ENCODE assay signal across 19 cellular contexts in the genomic region with DNA sequence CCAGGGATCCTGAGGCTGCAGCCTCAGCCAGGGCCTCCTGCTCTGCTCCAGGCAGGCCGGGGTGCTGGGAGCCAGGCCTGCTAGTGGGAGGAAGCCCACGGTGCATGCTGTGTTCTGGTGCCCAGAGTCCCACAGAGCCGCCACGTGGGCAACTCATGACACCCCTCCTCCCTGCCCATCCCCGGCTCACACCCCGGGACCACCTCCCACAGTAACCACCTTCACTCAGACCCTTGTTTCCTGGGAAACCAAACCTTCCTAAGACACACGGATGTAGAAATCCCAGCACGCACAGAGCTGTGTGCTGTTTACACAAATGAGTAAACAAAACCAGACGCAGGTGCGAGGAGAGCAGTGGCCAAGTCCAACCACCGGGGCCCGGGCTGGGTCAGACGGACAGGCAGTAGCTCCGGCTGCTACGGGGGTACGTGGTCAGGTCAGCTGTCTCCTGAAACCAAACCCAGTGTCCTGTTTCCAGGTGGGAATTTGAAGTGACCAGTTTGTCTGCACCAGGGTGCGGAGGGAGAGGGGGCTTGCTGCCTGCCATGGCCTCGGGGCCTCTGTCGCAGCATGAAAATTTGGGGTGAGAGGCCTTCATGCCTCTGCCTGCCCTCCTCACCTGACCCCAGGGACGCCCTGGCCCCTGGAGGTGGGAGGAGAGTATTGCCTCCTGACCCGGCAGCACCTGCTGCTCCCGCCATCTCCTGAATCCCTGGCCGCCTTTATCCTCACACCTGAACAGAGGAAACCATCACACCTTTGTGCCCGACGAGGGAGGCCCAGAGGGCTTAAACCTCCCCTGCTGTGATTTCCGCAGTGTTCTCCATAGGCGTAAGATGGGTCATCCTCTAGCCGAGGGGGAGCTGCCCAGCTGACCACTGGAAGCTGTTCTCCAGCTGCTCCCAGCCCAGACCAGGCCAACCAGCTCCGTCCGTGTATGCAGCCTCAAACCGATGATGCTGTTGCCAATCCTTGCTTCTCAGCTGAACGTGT. TPM values are rescaled to one million over a fixed set of nuclear protein-coding genes. Genes with fewer than 3 reads are reported as not detected.
DNase-seq lines count a peak whose midpoint lies in the region; FAIRE-seq and TF ChIP-seq lines count a peak whose summit lies in the region.
"Had no signal": no experiment of that assay in that cellular context is flagged by ENCODE, and none has a peak within 500 bp of the region (broad histone marks: within the 10 kb centered on the region; RNA-seq: fewer than 3 reads in every experiment).

No MANE protein-coding gene starts in this region.

- H3K36me3 ChIP-seq in breast epithelium: no peaks in the 10 kb centered on the region
- no peaks in the 10 kb centered on the region for H3K36me3 ChIP-seq in mammary epithelial cell (ENCODE audit: insufficient read depth, low read length)
- no peaks in the 10 kb centered on the region for H3K36me3 ChIP-seq in stomach
- no peaks in the 10 kb centered on the region for H3K36me3 ChIP-seq in suprapubic skin
- H3K36me3 ChIP-seq: brain microvascular endothelial cell had no signal

- H3K27ac ChIP-seq in breast epithelium (peak overlapping the region; percentile 67 to 76), mammary epithelial cell (ENCODE audit: insufficient read depth, low read depth, low read length) (no peak overlapping the region), stomach (peak overlapping the region in 3 of 5 donors; percentile 29 to 63 (median 49)), suprapubic skin (no peak overlapping the region)
- H3K27ac ChIP-seq: brain microvascular endothelial cell had no signal

- no peak overlapping the region for H2AFZ ChIP-seq in mammary epithelial cell (ENCODE audit: low read depth, low read length)

- TF ChIP-seq CTCF in breast epithelium (IDR thresholded peaks at IDR 0.05) (peak in 2 of 3 donors; percentile 24 to 32), mammary epithelial cell (conservative IDR thresholded peaks at IDR 0.05 in 1 of 2, IDR thresholded peaks at IDR 0.05 in 1 of 2; ENCODE audit: extremely low read depth in 1 of 2, insufficient read depth in 1 of 2, low read depth in 1 of 2, low read length in 2 of 2) (no peak), stomach (IDR thresholded peaks at IDR 0.05) (no peak), suprapubic skin (IDR thresholded peaks at IDR 0.05) (no peak)

- no peak overlapping the region for H3K9ac ChIP-seq in mammary epithelial cell (ENCODE audit: insufficient read depth, low read length)

- in situ Hi-C loops in mammary epithelial cell (cut with MboI; ENCODE audit: low sequenced_read_pairs in 2 of 2): no loop called here

- no peaks in the 10 kb centered on the region for H3K79me2 ChIP-seq in mammary epithelial cell (ENCODE audit: insufficient read depth, low read length)

- DNase-seq in breast epithelium (ENCODE audit: low spot score in 2 of 2) (peak; percentile 55 to 83), mammary epithelial cell (no peak), NCI-H526 treated with DMSO at 0.1 percent for 48 hours (lab: John Stamatoyannopoulos, UW) (peak; percentile 10), iPS-NIHi11 (ENCODE audit: low spot score) (peak; percentile 69), stomach (peak; percentile 75), T1000 (lab: John Stamatoyannopoulos, UW) (no peak), suprapubic skin (ENCODE audit: low spot score in 2 of 2) (no peak), H54 (ENCODE audit: insufficient read length, low spot score) (no peak)
- DNase-seq: activated CD4-positive, alpha-beta T cell treated with anti-CD3 and anti-CD28 coated beads, Interleukin-2, amount 10 ng/mL, durations not matched to agents 24 days and 14 days; activated naive CD4-positive, alpha-beta T cell treated with anti-CD3 and anti-CD28 coated beads, Interleukin-2, amount 50 U/mL, for 16 hours; brain microvascular endothelial cell; CD4-positive, CD25-positive, alpha-beta regulatory T cell; HCEC 1CT; immature natural killer cell; NCI-H1930; retina had no signal

- BruUV-seq in mammary epithelial cell (replicated peaks; lab: Mats Ljungman, UMichigan): no TSS peak

- no peak for FAIRE-seq in H54 (lab: Jason Lieb, UNC)
- FAIRE-seq: GM12878, HTR-8/SVneo had no signal

- intact Hi-C loops in breast epithelium (cut with DNase I; ENCODE audit: low total_unique reads): no loop called here
- intact Hi-C loops in mammary epithelial cell (cut with micrococcal nuclease): no loop called here
- intact Hi-C loops in stomach (cut with DNase I; ENCODE audit: low total_unique reads): no loop called here

- TF ChIP-seq POLR2A in breast epithelium (IDR thresholded peaks at IDR 0.05): no peak
- TF ChIP-seq POLR2A in stomach (IDR thresholded peaks at IDR 0.05): no peak
- TF ChIP-seq POLR2A in suprapubic skin (IDR thresholded peaks at IDR 0.05): no peak
- no peak for TF ChIP-seq POLR2A in H54 (IDR thresholded peaks at IDR 0.05; ENCODE audit: low read depth, low read length)

- H4K20me1 ChIP-seq in mammary epithelial cell (ENCODE audit: insufficient read depth, low read length): no peaks in the 10 kb centered on the region

- TF ChIP-seq EP300 in stomach (IDR thresholded peaks at IDR 0.05) (no peak), suprapubic skin (IDR thresholded peaks at IDR 0.05) (no peak)

- H3K4me1 ChIP-seq in breast epithelium: peaks cover 4 to 5% of the 10 kb centered on the region in 2 donors
- no peaks in the 10 kb centered on the region for H3K4me1 ChIP-seq in mammary epithelial cell (ENCODE audit: insufficient read depth, low read length)
- peaks cover 0 to 14% (median 8%) of the 10 kb centered on the region in 4 donors for H3K4me1 ChIP-seq in stomach
- peaks cover 16% of the 10 kb centered on the region for H3K4me1 ChIP-seq in suprapubic skin

- no peak overlapping the region for H3K4me2 ChIP-seq in mammary epithelial cell (ENCODE audit: insufficient read depth, low read depth, low read length)

- no peaks in the 10 kb centered on the region for H3K27me3 ChIP-seq in breast epithelium
- no peaks in the 10 kb centered on the region for H3K27me3 ChIP-seq in mammary epithelial cell (ENCODE audit: insufficient read depth, low read length)
- H3K27me3 ChIP-seq in stomach: peaks cover 0 to 10% (median 0%) of the 10 kb centered on the region in 3 donors
- H3K27me3 ChIP-seq in suprapubic skin: peaks cover 9% of the 10 kb centered on the region
- H3K27me3 ChIP-seq: brain microvascular endothelial cell had no signal

- dilution Hi-C loops in mammary epithelial cell (cut with HindIII; ENCODE audit: low sequenced_read_pairs): no loop called here

- no peak overlapping the region for H3K4me3 ChIP-seq in breast epithelium
- no peak overlapping the region for H3K4me3 ChIP-seq in mammary epithelial cell (replicated peaks in 1 of 3; ENCODE audit: insufficient read depth in 1 of 3, low read depth in 2 of 3, low read length in 3 of 3)
- H3K4me3 ChIP-seq in stomach: no peak overlapping the region
- H3K4me3 ChIP-seq in suprapubic skin: no peak overlapping the region
- H3K4me3 ChIP-seq: GM12878 had no signal

- CTCF ChIA-PET in mammary epithelial cell (lab: Charles Lee; ENCODE audit: low non-redundant PET): no interaction called here

- H3K9me3 ChIP-seq in breast epithelium (no peaks in the 10 kb centered on the region), mammary epithelial cell (replicated peaks; ENCODE audit: insufficient read depth, low read length) (peaks cover 18% of the 10 kb centered on the region), stomach (no peaks in the 10 kb centered on the region), suprapubic skin (no peaks in the 10 kb centered on the region)

- 70% methylated on average over 26 of the region's 32 CpGs for WGBS in mammary epithelial cell (ENCODE audit: low coverage, missing lambda C conversion rate)
- 51 to 67% (median 57%) methylated on average over 28 to 32 of the region's 32 CpGs for WGBS in stomach, 5 donors
- 87% methylated on average over 32 of the region's 32 CpGs for whole genome bisulfite sequencing in suprapubic skin

RNA-seq across cellular contexts. Expression of a gene that starts 52.0 kb away (rescaled TPM):
- total RNA-seq in breast epithelium: 10 to 100 TPM; 14.4 to 67.2 (median 63.6) TPM
- total RNA-seq in mammary epithelial cell: not detected
- not detected for polyA plus RNA-seq in mammary epithelial cell
- not detected for polyA minus RNA-seq in mammary epithelial cell
- 100 to 1,000 TPM in 3 of 5 donors, 10 to 100 TPM in 2; 32.7 to 520 (median 132) TPM for total RNA-seq in stomach
- 10 to 100 TPM in 2 of 3 donors, 1 to 10 TPM in 1; 7.9 to 97.2 (median 18.8) TPM for polyA plus RNA-seq in stomach
- total RNA-seq in suprapubic skin: 10 to 100 TPM; 16.2 to 22.9 (median 18.8) TPM
- total RNA-seq: activated CD4-positive, alpha-beta T cell treated with anti-CD3 and anti-CD28 coated beads, Interleukin-2, amount 10 ng/mL, durations not matched to agents 24 days and 14 days; CD4-positive, CD25-positive, alpha-beta regulatory T cell; OCI-LY7 had no signal
- polyA plus RNA-seq: CD4-positive, CD25-positive, alpha-beta regulatory T cell; immature natural killer cell had no signal

Comparison
In these comparisons a context has a peak if more than half of its experiments do, and no peak if none do; other contexts are left out.
1. DNase-seq: peak in breast epithelium (2 of 2), NCI-H526 treated with DMSO at 0.1 percent for 48 hours (single experiment), iPS-NIHi11 (single experiment) and stomach (single experiment); none in mammary epithelial cell (single experiment), T1000 (single experiment), suprapubic skin (0 of 2) and H54 (single experiment).
2. H3K27ac ChIP-seq: peak in breast epithelium (2 of 2) and stomach (3 of 5); none in mammary epithelial cell (single experiment) and suprapubic skin (single experiment).
3. CTCF ChIP-seq: peak in breast epithelium (2 of 3); none in mammary epithelial cell (0 of 2), stomach (0 of 7) and suprapubic skin (0 of 2).
4. RNA of a gene that starts 52.0 kb away (total RNA-seq): 32.7 to 520 TPM in stomach, 14.4 to 67.2 TPM in breast epithelium and 16.2 to 22.9 TPM in suprapubic skin; not detected in mammary epithelial cell; every median in the first group is over 10 times any median in the second.